Comparison of ENCODE assay signal across 10 cellular contexts in the genomic region with DNA sequence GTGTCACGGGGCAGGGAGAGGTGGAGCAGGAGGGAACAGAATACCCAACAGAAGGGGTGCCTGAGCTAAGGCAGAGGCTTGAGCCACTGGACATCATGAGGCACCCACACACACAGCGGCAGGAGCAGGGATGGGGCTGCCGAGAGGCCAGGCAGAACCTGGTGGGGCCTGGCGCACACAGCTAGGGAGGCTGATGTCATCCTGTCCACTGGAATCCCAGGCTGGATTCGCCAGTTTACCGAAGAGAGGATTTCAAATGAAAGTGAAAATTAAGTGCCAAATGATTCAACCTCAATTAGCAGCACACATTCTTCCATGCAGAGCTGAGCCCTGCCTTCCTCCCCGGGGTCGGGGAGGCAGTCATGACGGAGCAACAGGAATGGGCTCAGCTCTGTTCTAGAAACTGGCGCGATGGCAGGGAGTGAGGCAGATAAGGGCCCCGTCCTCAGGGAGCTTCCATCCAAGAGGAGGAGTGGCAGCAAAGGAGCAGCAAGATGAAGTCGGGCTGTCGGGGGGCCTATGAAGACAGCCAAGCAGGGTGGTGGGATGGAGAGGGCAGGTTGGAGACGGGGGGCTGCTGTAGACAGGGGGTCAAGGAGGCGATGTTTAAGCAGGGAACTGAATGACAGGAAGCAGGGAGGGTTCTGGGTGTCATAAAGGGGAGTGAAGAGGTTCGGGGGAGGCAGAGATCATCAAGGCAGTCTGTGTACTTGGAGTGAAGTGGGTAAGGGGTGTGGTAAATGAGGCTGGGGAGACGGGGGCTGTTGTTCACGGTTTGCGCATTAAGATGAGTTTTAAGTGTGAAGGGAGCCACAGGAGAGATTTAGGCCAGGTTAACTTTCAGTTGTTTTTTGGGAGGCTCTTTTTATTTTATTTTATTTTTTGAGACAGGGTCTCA. TPM values are rescaled to one million over a fixed set of nuclear protein-coding genes. Genes with fewer than 3 reads are reported as not detected.
DNase-seq lines count a peak whose midpoint lies in the region; ATAC-seq, FAIRE-seq and TF ChIP-seq lines count a peak whose summit lies in the region.
"Had no signal": no experiment of that assay in that cellular context is flagged by ENCODE, and none has a peak within 500 bp of the region (broad histone marks: within the 10 kb centered on the region; RNA-seq: fewer than 3 reads in every experiment).

No MANE protein-coding gene starts in this region.

- ATAC-seq in activated T-cell treated with anti-CD3 and anti-CD28 coated beads, Interleukin-2, amount 50 U/mL, for 4 hours: peak in 1 of 2 donors; percentile 3
- no peak for ATAC-seq in GM21619 (IDR thresholded peaks at IDR 0.05; ENCODE audit: unreplicated experiment)

- peaks cover 91% of the 10 kb centered on the region for H3K4me1 Mint-ChIP-seq in activated T-cell treated with anti-CD3 and anti-CD28 coated beads, Interleukin-2, amount 50 U/mL, for 4 hours (ENCODE audit: low read depth)
- peaks cover 97 to 98% of the 10 kb centered on the region in 2 donors for H3K4me1 Mint-ChIP-seq in immature natural killer cell

- H3K27me3 Mint-ChIP-seq in activated T-cell treated with anti-CD3 and anti-CD28 coated beads, Interleukin-2, amount 50 U/mL, for 4 hours (ENCODE audit: low read depth): no peaks in the 10 kb centered on the region
- H3K27me3 Mint-ChIP-seq in immature natural killer cell (ENCODE audit: low read depth in 3 of 3): peaks cover 9 to 35% (median 11%) of the 10 kb centered on the region in 3 donors

- DNase-seq in stimulated activated CD4-positive, alpha-beta T cell treated with anti-CD3 and anti-CD28 coated beads, Interleukin-4, amount 100 ng/mL, for 24 hours: peak; percentile 19
- no peak for DNase-seq in stimulated activated CD4-positive, alpha-beta T cell treated with anti-CD3 and anti-CD28 coated beads, Interleukin-2, amount 100 ng/mL, for 48 hours
- no peak for DNase-seq in activated T-cell treated with anti-CD3 and anti-CD28 coated beads, Interleukin-2, amount 50 U/mL, for 4 hours
- DNase-seq in immature natural killer cell (no peak), urothelium cell line (ENCODE audit: low spot score) (no peak), erythroblast (lab: John Stamatoyannopoulos, UW) (no peak), globus pallidus (ENCODE audit: low spot score) (no peak)
- DNase-seq: NCI-H2171 treated with DMSO at 0.1 percent for 48 hours had no signal

- H3K36me3 Mint-ChIP-seq in activated T-cell treated with anti-CD3 and anti-CD28 coated beads, Interleukin-2, amount 50 U/mL, for 4 hours (ENCODE audit: insufficient read depth): peaks cover 56% of the 10 kb centered on the region
- peaks cover 13 to 56% (median 31%) of the 10 kb centered on the region in 3 donors for H3K36me3 Mint-ChIP-seq in immature natural killer cell

- no peaks in the 10 kb centered on the region for H3K9me3 Mint-ChIP-seq in activated T-cell treated with anti-CD3 and anti-CD28 coated beads, Interleukin-2, amount 50 U/mL, for 4 hours
- no peaks in the 10 kb centered on the region for H3K9me3 Mint-ChIP-seq in immature natural killer cell

- FAIRE-seq in urothelium cell line (lab: Jason Lieb, UNC): peak; percentile 35

- TF ChIP-seq POLR2A in erythroblast (IDR thresholded peaks at IDR 0.05; ENCODE audit: low read length): no peak

- peak overlapping the region; percentile 78 for H3K4me3 Mint-ChIP-seq in activated T-cell treated with anti-CD3 and anti-CD28 coated beads, Interleukin-2, amount 50 U/mL, for 4 hours
- H3K4me3 Mint-ChIP-seq in immature natural killer cell: peak overlapping the region; percentile 76 to 93 (median 82)

- H3K27ac Mint-ChIP-seq in immature natural killer cell: peak overlapping the region; percentile 95 to 99 (median 99)

RNA-seq across cellular contexts. Expression of gene RAC2, which starts 6.4 kb away (rescaled TPM):
- total RNA-seq in activated T-cell treated with anti-CD3 and anti-CD28 coated beads, Interleukin-2, amount 50 U/mL, for 4 hours: 100 to 1,000 TPM; 388 to 432 (median 395) TPM
- polyA plus RNA-seq in immature natural killer cell: 1,000 to 10,000 TPM in 2 of 3 donors, 100 to 1,000 TPM in 1; 962 to 1,843 (median 1,262) TPM
- total RNA-seq: SK-MEL-5 had no signal

RNA-seq across cellular contexts. Expression of gene SSTR3, which starts 25.3 kb away (rescaled TPM):
- 1 to 10 TPM; 1.7 to 2.3 (median 1.9) TPM for total RNA-seq in activated T-cell treated with anti-CD3 and anti-CD28 coated beads, Interleukin-2, amount 50 U/mL, for 4 hours
- not detected for polyA plus RNA-seq in immature natural killer cell
- total RNA-seq: SK-MEL-5 had no signal

RNA-seq across cellular contexts. Expression of gene CYTH4, which starts 44.7 kb away (rescaled TPM):
- 10 to 100 TPM in 1 of 3 donors, 1 to 10 TPM in 2; 9.0 to 10.9 (median 9.7) TPM for total RNA-seq in activated T-cell treated with anti-CD3 and anti-CD28 coated beads, Interleukin-2, amount 50 U/mL, for 4 hours
- polyA plus RNA-seq in immature natural killer cell: 10 to 100 TPM; 42.5 to 95.4 (median 54.1) TPM

RNA-seq across cellular contexts. Expression of gene C1QTNF6, which starts 49.6 kb away (rescaled TPM):
- 1 to 10 TPM in 2 of 3 donors, under 1 TPM in 1; 0.96 to 2.4 (median 1.2) TPM for total RNA-seq in activated T-cell treated with anti-CD3 and anti-CD28 coated beads, Interleukin-2, amount 50 U/mL, for 4 hours
- polyA plus RNA-seq in immature natural killer cell: 1 to 10 TPM in 2 of 3 donors, not detected in 1; 1.5 to 1.8 TPM
